8 cellular contexts compared by ENCODE assay signal in the genomic region with DNA sequence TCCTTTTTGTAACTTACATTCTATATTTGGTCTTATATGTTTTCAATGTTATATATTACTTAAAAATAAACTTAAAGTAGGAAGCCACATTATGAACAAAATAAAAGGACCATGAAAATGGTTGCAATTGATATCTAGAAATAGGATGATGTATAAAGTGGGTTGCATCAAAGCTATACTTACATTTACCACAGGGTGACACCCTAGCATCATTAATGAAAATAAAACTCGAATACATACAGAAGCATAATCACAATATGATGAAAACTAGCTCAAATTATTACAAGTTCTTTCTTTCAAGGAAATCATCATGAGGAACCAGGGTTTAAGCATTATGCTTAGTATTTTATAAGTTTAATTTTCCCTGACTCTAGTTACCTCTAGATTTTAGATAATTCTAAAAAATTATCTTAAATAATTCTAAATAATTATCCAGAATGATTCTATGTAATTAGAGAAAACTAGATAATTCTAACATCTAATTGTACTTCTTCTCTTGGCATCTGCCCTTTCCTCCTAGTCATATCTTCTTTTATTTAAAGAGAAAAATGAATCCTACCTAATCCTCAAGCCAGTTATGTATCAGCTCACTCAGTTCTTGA. TPM values are rescaled to one million over a fixed set of nuclear protein-coding genes. Genes with fewer than 3 reads are reported as not detected.
DNase-seq lines count a peak whose midpoint lies in the region; ATAC-seq and TF ChIP-seq lines count a peak whose summit lies in the region.

No MANE protein-coding gene starts in this region.

- no peak overlapping the region for H4K8ac ChIP-seq in H9 (replicated peaks; ENCODE audit: insufficient read length, low read depth, low read length)

- no peak overlapping the region for H3K56ac ChIP-seq in H9 (ENCODE audit: insufficient read length, low read depth, low read length)

- H4K20me1 ChIP-seq in H9 (ENCODE audit: control insufficient read depth, insufficient read depth, insufficient read length), result no peaks in the 10 kb centered on the region

- peak; percentile 55 for DNase-seq in Ammon's horn (ENCODE audit: low spot score)
- no peak for DNase-seq in H9
- peak; percentile 60 for DNase-seq in SK-MEL-5 (ENCODE audit: low read depth, low spot score)
- peak; percentile 1 to 22 for DNase-seq in foreskin keratinocyte
- no peak for DNase-seq in retinal pigment epithelial cell (ENCODE audit: low read depth)

- no peaks in the 10 kb centered on the region for H3K79me1 ChIP-seq in H9 (ENCODE audit: insufficient read depth, low read depth, low read length, poor library complexity, severe bottlenecking)

- no peak overlapping the region for H3T11ph ChIP-seq in H9 (ENCODE audit: low read length)

- TF ChIP-seq CTCF in H9 (conservative IDR thresholded peaks at IDR 0.05), result peak; percentile 84
- TF ChIP-seq CTCF in foreskin keratinocyte (conservative IDR thresholded peaks at IDR 0.05), result peak; percentile 75
- TF ChIP-seq CTCF in retinal pigment epithelial cell (conservative IDR thresholded peaks at IDR 0.05; ENCODE audit: low read depth, low read length), result peak; percentile 56

- no CpG with 5 or more reads among the region's 1 CpG for WGBS in H9 (ENCODE audit: extremely low coverage, insufficient read length, low lambda C conversion rate)

- H3K4me3 Mint-ChIP-seq in H9, result no peak overlapping the region

- H3K27ac Mint-ChIP-seq in H9, result no peak overlapping the region

- H4K91ac ChIP-seq in H9 (ENCODE audit: insufficient read length, low read depth, low read length), result no peak overlapping the region

- no peak overlapping the region for H3K4me2 ChIP-seq in H9 (ENCODE audit: insufficient read depth, insufficient read length, low read length)

- ATAC-seq in foreskin keratinocyte (peak; percentile 48), GM19397 (IDR thresholded peaks at IDR 0.05; ENCODE audit: unreplicated experiment) (no peak), GM21576 (IDR thresholded peaks at IDR 0.05; ENCODE audit: unreplicated experiment) (no peak), GM18909 (IDR thresholded peaks at IDR 0.05; ENCODE audit: poor library complexity, unreplicated experiment) (no peak)

- no peak overlapping the region for H3K9ac ChIP-seq in H9 (ENCODE audit: extremely low read depth, insufficient read length, low read length)

- no peaks in the 10 kb centered on the region for H3K9me3 Mint-ChIP-seq in H9

- no peak overlapping the region for H2AK5ac ChIP-seq in H9 (ENCODE audit: insufficient read length, low read length)

- no peak overlapping the region for H3K4ac ChIP-seq in H9 (ENCODE audit: low read depth, low read length)

- no peaks in the 10 kb centered on the region for H3K9me3 ChIP-seq in H9 (ENCODE audit: control insufficient read depth, low read depth, low read length)

- H2BK15ac ChIP-seq in H9 (ENCODE audit: low read depth, low read length), result no peak overlapping the region

- H3K23me2 ChIP-seq in H9 (ENCODE audit: insufficient read length, low read depth, low read length, poor library complexity, severe bottlenecking), result no peaks in the 10 kb centered on the region

- H3K4me3 ChIP-seq in retinal pigment epithelial cell (ENCODE audit: low read length), result no peak overlapping the region

- H3K27me3 ChIP-seq in H9 (ENCODE audit: insufficient read depth, low read length) (no peaks in the 10 kb centered on the region), foreskin keratinocyte (peaks cover 89% of the 10 kb centered on the region)

- no peaks in the 10 kb centered on the region for H3K4me1 ChIP-seq in H9 (ENCODE audit: insufficient read depth, low read length)
- H3K4me1 ChIP-seq in foreskin keratinocyte, result no peaks in the 10 kb centered on the region

- no peak overlapping the region for H2AFZ ChIP-seq in H9 (ENCODE audit: low read length)

- in situ Hi-C loops in SK-MEL-5 (cut with HindIII; ENCODE audit: low pct_unique_long_range_greater_than_20kb, low sequenced_read_pairs), result no loop called here

- H3K36me3 Mint-ChIP-seq in H9 (ENCODE audit: insufficient read depth in 1 of 3, low read depth in 3 of 3), result no peaks in the 10 kb centered on the region

- no peak overlapping the region for H2BK120ac ChIP-seq in H9 (ENCODE audit: low read depth, low read length, poor library complexity, severe bottlenecking)

- no peak overlapping the region for H2BK5ac ChIP-seq in H9 (ENCODE audit: insufficient read length, low read length)

- H2BK20ac ChIP-seq in H9 (ENCODE audit: low read depth, low read length, poor library complexity, severe bottlenecking), result no peak overlapping the region

- no peak overlapping the region for H3K18ac ChIP-seq in H9 (ENCODE audit: insufficient read length, low read depth, low read length)

- H3K27ac ChIP-seq in H9 (ENCODE audit: insufficient read length, low read depth, low read length) (no peak overlapping the region), foreskin keratinocyte (no peak overlapping the region)

- H3K14ac ChIP-seq in H9 (ENCODE audit: insufficient read depth, low read length), result no peak overlapping the region

- H3K23ac ChIP-seq in H9 (ENCODE audit: insufficient read length, low read depth, low read length), result no peak overlapping the region

- no peaks in the 10 kb centered on the region for H3K79me2 ChIP-seq in H9 (ENCODE audit: insufficient read depth, low read length)

- no peak overlapping the region for H2BK12ac ChIP-seq in H9 (ENCODE audit: insufficient read length, low read depth, low read length)

- H4K5ac ChIP-seq in H9 (ENCODE audit: insufficient read length, low read depth, low read length), result no peak overlapping the region

- H3K27me3 Mint-ChIP-seq in H9 (ENCODE audit: low read depth), result peaks cover 12% of the 10 kb centered on the region

- H3K4me1 Mint-ChIP-seq in H9, result no peaks in the 10 kb centered on the region

RNA-seq across cellular contexts. Expression of a gene that starts 31.2 kb away (rescaled TPM):
- total RNA-seq in H9 (2021) (not detected in 2 replicates), foreskin keratinocyte (not detected in 2 replicates)
- total RNA-seq in SK-MEL-5 (2014; rRNA removed; shearing (Covaris generic)), result not detected in 2 replicates
- polyA plus RNA-seq in SK-MEL-5 (2015; cell fraction: cytosol; rRNA removed), result not detected in 2 replicates
- not detected in 2 replicates for polyA plus RNA-seq in SK-MEL-5 (2015; cell fraction: nucleus; rRNA removed)
- polyA plus RNA-seq in foreskin keratinocyte, result not detected in 2 replicates

RNA-seq across cellular contexts. Expression of a gene that starts 35.9 kb away (rescaled TPM):
- total RNA-seq in H9 (2021), result not detected in 2 replicates
- total RNA-seq in SK-MEL-5 (2014; rRNA removed; shearing (Covaris generic)), result not detected in 2 replicates
- not detected in 2 replicates for polyA plus RNA-seq in SK-MEL-5 (2015; cell fraction: cytosol; rRNA removed)
- polyA plus RNA-seq in SK-MEL-5 (2015; cell fraction: nucleus; rRNA removed), result not detected in 2 replicates
- total RNA-seq in foreskin keratinocyte, result not detected in 2 replicates
- polyA plus RNA-seq in foreskin keratinocyte, result not detected in 2 replicates

RNA-seq across cellular contexts. Expression of a gene that starts 38.7 kb away (rescaled TPM):
- total RNA-seq in H9 (2021), result not detected in 2 replicates
- total RNA-seq in SK-MEL-5 (2014; rRNA removed; shearing (Covaris generic)), result not detected in 2 replicates
- not detected in 2 replicates for polyA plus RNA-seq in SK-MEL-5 (2015; cell fraction: cytosol; rRNA removed)
- polyA plus RNA-seq in SK-MEL-5 (2015; cell fraction: nucleus; rRNA removed), result not detected in 2 replicates
- total RNA-seq in foreskin keratinocyte, result not detected in 2 replicates
- polyA plus RNA-seq in foreskin keratinocyte, result not detected in 2 replicates

RNA-seq across cellular contexts. Expression of a gene that starts 48.1 kb away (rescaled TPM):
- total RNA-seq in H9 (2021) (343 and 350 TPM in 2 replicates), foreskin keratinocyte (301 and 323 TPM in 2 replicates)
- 55.1 and 64.7 TPM in 2 replicates for total RNA-seq in SK-MEL-5 (2014; rRNA removed; shearing (Covaris generic))
- 224 and 225 TPM in 2 replicates for polyA plus RNA-seq in SK-MEL-5 (2015; cell fraction: cytosol; rRNA removed)
- polyA plus RNA-seq in SK-MEL-5 (2015; cell fraction: nucleus; rRNA removed), result 494 and 519 TPM in 2 replicates
- 292 and 316 TPM in 2 replicates for polyA plus RNA-seq in foreskin keratinocyte

RNA-seq across cellular contexts. Expression of a gene that starts 54.9 kb away (rescaled TPM):
- total RNA-seq in H9 (2021), result 0.22 TPM in 2 replicates
- 0.13 and 0.98 TPM in 2 replicates for total RNA-seq in SK-MEL-5 (2014; rRNA removed; shearing (Covaris generic))
- not detected in 2 replicates for polyA plus RNA-seq in SK-MEL-5 (2015; cell fraction: cytosol; rRNA removed)
- polyA plus RNA-seq in SK-MEL-5 (2015; cell fraction: nucleus; rRNA removed), result not detected in 2 replicates
- not detected in 2 replicates for total RNA-seq in foreskin keratinocyte
- 0.07 TPM in 1 of 2 replicates, not detected in the other for polyA plus RNA-seq in foreskin keratinocyte

Comparison
In these comparisons a context has a peak if more than half of its experiments do, and no peak if none do; other contexts are left out.
1. DNase-seq: peak in Ammon's horn (single experiment), SK-MEL-5 (single experiment) and foreskin keratinocyte (2 of 2); none in H9 (single experiment) and retinal pigment epithelial cell (single experiment).
2. Peak in every context shown above with its lines, with median percentiles within 50 percentile points of each other: CTCF ChIP-seq.